30 cellular contexts compared by ENCODE assay signal in the genomic region with DNA sequence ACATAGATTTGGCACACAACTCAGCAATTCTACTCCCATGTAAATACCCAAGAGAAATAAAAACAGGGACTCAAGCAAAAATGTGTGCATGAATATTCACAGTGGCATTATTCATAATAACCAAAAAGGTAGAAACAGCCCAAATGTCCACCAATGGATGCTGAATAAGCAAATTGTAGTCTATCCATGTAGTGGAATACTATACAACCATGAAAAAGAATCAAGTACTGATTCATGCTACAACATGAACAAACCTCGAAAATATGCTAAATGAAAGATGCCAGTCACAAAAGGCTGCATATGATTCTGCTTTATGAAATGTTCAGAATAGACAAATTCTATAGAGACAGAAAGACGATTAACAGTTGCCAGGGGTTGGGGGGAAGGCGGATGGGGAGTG.
"Had no signal": no experiment of that assay in that cellular context is flagged by ENCODE, and none has a peak within 500 bp of the region (broad histone marks: within the 10 kb centered on the region; RNA-seq: fewer than 3 reads in every experiment).

No MANE protein-coding gene starts in this region.

- DNase-seq: activated B cell treated with CpG ODN at 0.5 μM for 24 hours; activated CD4-positive, alpha-beta T cell treated with anti-CD3 and anti-CD28 coated beads for 48 hours; activated CD4-positive, alpha-beta T cell treated with anti-CD3 and anti-CD28 coated beads, Interleukin-2, amount 50 U/mL, for 1 hour; activated CD4-positive, alpha-beta T cell treated with anti-CD3 and anti-CD28 coated beads, Interleukin-2, amount 50 U/mL, for 48 hours; activated CD8-positive, alpha-beta memory T cell treated with anti-CD3 and anti-CD28 coated beads for 24 hours; activated CD8-positive, alpha-beta T cell treated with anti-CD3 and anti-CD28 coated beads for 36 hours; activated effector memory CD4-positive, alpha-beta T cell treated with Interleukin-2 at 50 U/mL for 16 hours; activated naive CD4-positive, alpha-beta T cell treated with anti-CD3 and anti-CD28 coated beads for 36 hours; activated naive CD8-positive, alpha-beta T cell treated with anti-CD3 and anti-CD28 coated beads for 36 hours; activated naive CD8-positive, alpha-beta T cell treated with anti-CD3 and anti-CD28 coated beads, Interleukin-2, amount 50 U/mL, for 24 hours; activated T-cell treated with anti-CD3 and anti-CD28 coated beads, Interleukin-2, amount 50 U/mL, for 4 hours; amygdala; aorta; body of pancreas; caudate nucleus; cortex of kidney; dermis blood vessel endothelial cell; effector CD8-positive, alpha-beta T cell; foreskin fibroblast; head of caudate nucleus; T-helper 17 cell; T1000; WERI-Rb-1 had no signal

- H3K9me3 ChIP-seq: adrenal gland, body of pancreas had no signal

- ATAC-seq: activated CD4-positive, CD25-positive, alpha-beta regulatory T cell treated with anti-CD3 and anti-CD28 coated beads, Interleukin-2, amount 50 U/mL, for 24 hours; activated CD8-positive, alpha-beta T cell treated with anti-CD3 and anti-CD28 coated beads for 36 hours; activated naive CD8-positive, alpha-beta T cell treated with anti-CD3 and anti-CD28 coated beads, Interleukin-2, amount 50 U/mL, for 24 hours; activated T-cell treated with anti-CD3 and anti-CD28 coated beads, Interleukin-2, amount 50 U/mL, for 4 hours; activated T-helper 17 cell treated with anti-CD3 and anti-CD28 coated beads, Interleukin-2, amount 50 U/mL, for 72 hours; body of pancreas; esophagus mucosa; T-helper 17 cell had no signal

- H3K4me3 ChIP-seq: adrenal gland, body of pancreas had no signal

- H3K27ac ChIP-seq: adrenal gland, body of pancreas, WERI-Rb-1 had no signal

- H3K36me3 ChIP-seq: adrenal gland, WERI-Rb-1 had no signal

- FAIRE-seq: colon, endometrium, frontal cortex had no signal

- H3K4me1 ChIP-seq: adrenal gland, body of pancreas had no signal
